ENCODE assay signal across 18 cellular contexts in genomic region chr10:119001717-119002500, GRCh38.
"Had no signal": no experiment of that assay in that cellular context is flagged by ENCODE, and none has a peak within 500 bp of the region (broad histone marks: within the 10 kb centered on the region; RNA-seq: fewer than 3 reads in every experiment).

No MANE protein-coding gene starts in this region.

- H3K27ac ChIP-seq: colonic mucosa, foreskin keratinocyte, hepatocyte, pancreas, thoracic aorta, uterus had no signal

- ATAC-seq: foreskin keratinocyte; left colon; left ventricle myocardium superior; naive thymus-derived CD4-positive, alpha-beta T cell; right cardiac atrium; stimulated activated naive B cell treated with anti-CD40 and anti-IgM and Interleukin-4, amounts not matched to agents 10 μg/mL and 1 μg/mL and 100 μg/mL, for 72 hours; stimulated activated naive CD8-positive, alpha-beta T cell treated with anti-CD3 and anti-CD28 coated beads, Interleukin-15, amount 100 ng/mL, for 72 hours had no signal

- H3K27me3 ChIP-seq: colonic mucosa, hepatocyte, pancreas, uterus had no signal

- H3K36me3 Mint-ChIP-seq: naive thymus-derived CD4-positive, alpha-beta T cell; stimulated activated naive B cell treated with anti-CD40 and anti-IgM and Interleukin-4, amounts not matched to agents 10 μg/mL and 1 μg/mL and 100 μg/mL, for 72 hours had no signal

- H3K4me1 ChIP-seq: colonic mucosa, pancreas, uterus had no signal

- DNase-seq: colonic mucosa; dermis blood vessel endothelial cell; foreskin keratinocyte; left colon; left ventricle myocardium superior; mesendoderm; naive thymus-derived CD4-positive, alpha-beta T cell; pancreas; right cardiac atrium; stimulated activated CD4-positive, alpha-beta T cell treated with anti-CD3 and anti-CD28 coated beads, Interleukin-4, amount 100 ng/mL, for 1 hour; stimulated activated naive B cell treated with anti-CD40 and anti-IgM and Interleukin-4, amounts not matched to agents 10 μg/mL and 1 μg/mL and 100 μg/mL, for 72 hours; stimulated activated naive CD8-positive, alpha-beta T cell treated with anti-CD3 and anti-CD28 coated beads, Interleukin-15, amount 100 ng/mL, for 72 hours; trophoblast cell; uterus had no signal

- H3K27ac Mint-ChIP-seq: naive thymus-derived CD4-positive, alpha-beta T cell; progenitor cell of endocrine pancreas; stimulated activated naive B cell treated with anti-CD40 and anti-IgM and Interleukin-4, amounts not matched to agents 10 μg/mL and 1 μg/mL and 100 μg/mL, for 72 hours had no signal

- H3K9me3 ChIP-seq: colonic mucosa, pancreas, thoracic aorta, uterus had no signal

- H3K9me3 Mint-ChIP-seq: naive thymus-derived CD4-positive, alpha-beta T cell; stimulated activated naive CD8-positive, alpha-beta T cell treated with anti-CD3 and anti-CD28 coated beads, Interleukin-15, amount 100 ng/mL, for 72 hours had no signal

- H3K4me1 Mint-ChIP-seq: naive thymus-derived CD4-positive, alpha-beta T cell; stimulated activated naive B cell treated with anti-CD40 and anti-IgM and Interleukin-4, amounts not matched to agents 10 μg/mL and 1 μg/mL and 100 μg/mL, for 72 hours; stimulated activated naive CD8-positive, alpha-beta T cell treated with anti-CD3 and anti-CD28 coated beads, Interleukin-15, amount 100 ng/mL, for 72 hours had no signal

- H3K36me3 ChIP-seq: colonic mucosa, pancreas, thoracic aorta, uterus had no signal

- H3K4me3 ChIP-seq: colonic mucosa, hepatocyte, lung, pancreas, thoracic aorta, uterus had no signal

- H3K27me3 Mint-ChIP-seq: progenitor cell of endocrine pancreas had no signal

- H3K4me3 Mint-ChIP-seq: naive thymus-derived CD4-positive, alpha-beta T cell; stimulated activated naive B cell treated with anti-CD40 and anti-IgM and Interleukin-4, amounts not matched to agents 10 μg/mL and 1 μg/mL and 100 μg/mL, for 72 hours; stimulated activated naive CD8-positive, alpha-beta T cell treated with anti-CD3 and anti-CD28 coated beads, Interleukin-15, amount 100 ng/mL, for 72 hours had no signal
